In genomic region chr12:2488596-2488995, GRCh38 we compare ENCODE assay signal across 18 cellular contexts.
DNase-seq lines count a peak whose midpoint lies in the region; ATAC-seq and TF ChIP-seq lines count a peak whose summit lies in the region.
"Had no signal": no experiment of that assay in that cellular context is flagged by ENCODE, and none has a peak within 500 bp of the region (broad histone marks: within the 10 kb centered on the region; RNA-seq: fewer than 3 reads in every experiment).

No MANE protein-coding gene starts in this region.

- TF ChIP-seq EP300 in tibial nerve (IDR thresholded peaks at IDR 0.05) (no peak), upper lobe of left lung (IDR thresholded peaks at IDR 0.05) (no peak), esophagus muscularis mucosa (IDR thresholded peaks at IDR 0.05) (no peak)

- H3K36me3 Mint-ChIP-seq in neural crest cell (ENCODE audit: low read depth), result no peaks in the 10 kb centered on the region
- H3K36me3 Mint-ChIP-seq: CD4-positive, alpha-beta memory T cell had no signal

- H3K4me1 Mint-ChIP-seq in neural crest cell, result no peaks in the 10 kb centered on the region
- H3K4me1 Mint-ChIP-seq: CD4-positive, alpha-beta memory T cell had no signal

- H3K4me1 ChIP-seq in left ventricle myocardium inferior (peaks cover 66% of the 10 kb centered on the region), tibial nerve (peaks cover 0 to under 1% (median 0%) of the 10 kb centered on the region in 4 donors), upper lobe of left lung (peaks cover 3 to 16% (median 8%) of the 10 kb centered on the region in 4 donors), esophagus muscularis mucosa (peaks cover 15 to 30% (median 21%) of the 10 kb centered on the region in 4 donors)
- H3K4me1 ChIP-seq: A549, HAP-1 had no signal

- no peaks in the 10 kb centered on the region for H3K9me3 Mint-ChIP-seq in neural crest cell
- H3K9me3 Mint-ChIP-seq: CD4-positive, alpha-beta memory T cell; HFFc6 had no signal

- H3K9me3 ChIP-seq in left ventricle myocardium inferior (replicated peaks), result no peaks in the 10 kb centered on the region
- H3K9me3 ChIP-seq in tibial nerve, result no peaks in the 10 kb centered on the region
- H3K9me3 ChIP-seq in upper lobe of left lung, result no peaks in the 10 kb centered on the region
- no peaks in the 10 kb centered on the region for H3K9me3 ChIP-seq in esophagus muscularis mucosa
- H3K9me3 ChIP-seq: A549, HAP-1 had no signal

- no peaks in the 10 kb centered on the region for H3K27me3 Mint-ChIP-seq in neural crest cell (ENCODE audit: low read depth)

- WGBS in tibial nerve, 2 donors, result 86 to 91% methylated on average over 7 of the region's 7 CpGs
- WGBS in upper lobe of left lung, 2 donors, result 78 to 84% methylated on average over 7 of the region's 7 CpGs
- WGBS in esophagus muscularis mucosa, result 94% methylated on average over 7 of the region's 7 CpGs

- TF ChIP-seq POLR2A in tibial nerve (IDR thresholded peaks at IDR 0.05) (no peak), upper lobe of left lung (IDR thresholded peaks at IDR 0.05) (no peak), esophagus muscularis mucosa (IDR thresholded peaks at IDR 0.05; ENCODE audit: low read depth) (no peak)

- peak overlapping the region; percentile 19 for H3K27ac Mint-ChIP-seq in neural crest cell (ENCODE audit: unreplicated experiment)
- H3K27ac Mint-ChIP-seq: HFFc6 had no signal

- intact Hi-C loops in Right ventricle myocardium inferior (cut with DNase I), result no loop called here
- intact Hi-C loops in left ventricle myocardium inferior (cut with micrococcal nuclease), result no loop called here
- intact Hi-C loops in cardiac septum (cut with DNase I), result no loop called here
- intact Hi-C loops in esophagus muscularis mucosa (cut with DNase I), result no loop called here

- H3K4me3 Mint-ChIP-seq in neural crest cell, result no peak overlapping the region
- H3K4me3 Mint-ChIP-seq: CD4-positive, alpha-beta memory T cell; HFFc6 had no signal

- DNase-seq in Right ventricle myocardium inferior (ENCODE audit: missing footprints) (no peak), left ventricle myocardium inferior (no peak), NCI-H446 (lab: John Stamatoyannopoulos, UW) (peak; percentile 64 to 82), cardiac septum (ENCODE audit: low spot score) (peak; percentile 55), neural crest cell (ENCODE audit: low read depth, low spot score) (no peak), tibial nerve (ENCODE audit: low spot score in 2 of 2) (no peak), upper lobe of left lung (no peak), esophagus muscularis mucosa (ENCODE audit: extremely low spot score) (no peak)
- DNase-seq: 8988T; ACHN; Calu3; CD4-positive, alpha-beta memory T cell; COR-L47; DMS79; GOT3; HFFc6 had no signal

- H3K36me3 ChIP-seq in left ventricle myocardium inferior (peaks cover 21% of the 10 kb centered on the region), tibial nerve (no peaks in the 10 kb centered on the region), upper lobe of left lung (no peaks in the 10 kb centered on the region), esophagus muscularis mucosa (peaks cover 0 to 39% (median 25%) of the 10 kb centered on the region in 4 donors)
- H3K36me3 ChIP-seq: HAP-1 had no signal

- H3K27me3 ChIP-seq in left ventricle myocardium inferior (ENCODE audit: low read depth), result no peaks in the 10 kb centered on the region
- no peaks in the 10 kb centered on the region for H3K27me3 ChIP-seq in tibial nerve
- no peaks in the 10 kb centered on the region for H3K27me3 ChIP-seq in upper lobe of left lung
- H3K27me3 ChIP-seq in esophagus muscularis mucosa, result no peaks in the 10 kb centered on the region

- TF ChIP-seq CTCF in left ventricle myocardium inferior (IDR thresholded peaks at IDR 0.05; ENCODE audit: borderline replicate concordance) (no peak), neural crest cell (conservative IDR thresholded peaks at IDR 0.05) (no peak), tibial nerve (IDR thresholded peaks at IDR 0.05) (no peak), upper lobe of left lung (IDR thresholded peaks at IDR 0.05) (no peak), esophagus muscularis mucosa (IDR thresholded peaks at IDR 0.05) (no peak)

- H3K27ac ChIP-seq in left ventricle myocardium inferior (replicated peaks), result no peak overlapping the region
- H3K27ac ChIP-seq in tibial nerve, result no peak overlapping the region
- no peak overlapping the region for H3K27ac ChIP-seq in upper lobe of left lung
- no peak overlapping the region for H3K27ac ChIP-seq in esophagus muscularis mucosa (replicated peaks in 1 of 4)
- H3K27ac ChIP-seq: A549 had no signal

- H3K4me3 ChIP-seq in left ventricle myocardium inferior, result no peak overlapping the region
- no peak overlapping the region for H3K4me3 ChIP-seq in tibial nerve
- no peak overlapping the region for H3K4me3 ChIP-seq in upper lobe of left lung
- no peak overlapping the region for H3K4me3 ChIP-seq in esophagus muscularis mucosa
- H3K4me3 ChIP-seq: A549, HAP-1 had no signal

- ATAC-seq in Right ventricle myocardium inferior, result peak; percentile 39
- ATAC-seq in upper lobe of left lung (ENCODE audit: low FRiP score in 2 of 2), result no peak
- ATAC-seq: A549 had no signal

Comparison
In these comparisons a context has a peak if more than half of its experiments do, and no peak if none do; other contexts are left out.
1. DNase-seq: peak in NCI-H446 (2 of 2) and cardiac septum (single experiment); none in Right ventricle myocardium inferior (single experiment), left ventricle myocardium inferior (single experiment), neural crest cell (single experiment), tibial nerve (0 of 2), upper lobe of left lung (0 of 2) and esophagus muscularis mucosa (single experiment).